8 cellular contexts compared by ENCODE assay signal in genomic region chr15:26048669-26049068, GRCh38.
"Had no signal": no experiment of that assay in that cellular context is flagged by ENCODE, and none has a peak within 500 bp of the region (broad histone marks: within the 10 kb centered on the region; RNA-seq: fewer than 3 reads in every experiment).

No MANE protein-coding gene starts in this region.

- FAIRE-seq: G401.6, GM12878, GM12891, GM12892, GM18507, GM19239 had no signal

- H3K4me3 ChIP-seq: GM12878 had no signal

- DNase-seq: GDM1, GF-D8 had no signal
